9 cellular contexts compared by ENCODE assay signal in the genomic region with DNA sequence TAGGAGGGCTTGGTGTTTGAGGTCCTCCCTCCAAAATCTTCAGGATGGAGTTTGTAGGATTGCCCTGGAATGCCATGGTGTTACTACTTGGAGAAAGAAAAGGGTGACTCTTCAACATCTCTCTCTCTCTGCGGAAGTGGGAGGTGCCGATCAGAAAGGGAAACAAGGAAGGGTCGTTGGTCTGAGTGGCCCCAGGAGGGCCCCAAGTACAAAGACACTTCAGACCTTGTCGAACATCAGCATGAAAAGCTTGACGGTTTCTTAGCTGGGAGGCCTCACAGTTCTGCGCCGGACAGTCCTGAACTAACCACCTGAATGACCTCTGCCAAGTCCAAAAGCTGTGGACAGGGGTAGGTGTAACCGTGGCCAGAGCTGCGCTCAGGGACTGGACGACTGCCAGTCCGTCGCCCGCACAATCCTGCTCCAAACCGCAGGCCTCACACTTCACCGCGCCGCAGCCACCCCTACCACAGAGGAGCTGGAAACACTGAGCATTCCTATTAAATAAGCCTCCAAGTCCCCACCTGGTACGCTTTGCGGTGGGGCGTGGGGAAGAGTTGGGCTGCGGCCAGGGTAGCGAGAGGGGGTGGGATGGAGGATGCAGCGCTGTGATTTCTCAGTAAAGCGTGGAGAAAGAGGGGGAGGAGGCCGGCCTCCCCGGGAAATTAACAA. TPM values are rescaled to one million over a fixed set of nuclear protein-coding genes. Genes with fewer than 3 reads are reported as not detected.
DNase-seq lines count a peak whose midpoint lies in the region; ATAC-seq, FAIRE-seq and TF ChIP-seq lines count a peak whose summit lies in the region.
"Had no signal": no experiment of that assay in that cellular context is flagged by ENCODE, and none has a peak within 500 bp of the region (broad histone marks: within the 10 kb centered on the region; RNA-seq: fewer than 3 reads in every experiment).

No MANE protein-coding gene starts in this region.

- H3K4me1 Mint-ChIP-seq in astrocyte (ENCODE audit: low read depth, unreplicated experiment) = peaks cover 55% of the 10 kb centered on the region

- TF ChIP-seq RAD21 in A549 (conservative IDR thresholded peaks at IDR 0.05 in 1 of 2, IDR thresholded peaks at IDR 0.05 in 1 of 2) = no peak

- H2AFZ ChIP-seq in astrocyte (ENCODE audit: low read depth, low read length) = no peak overlapping the region

- no peak overlapping the region for H3K9ac ChIP-seq in astrocyte (ENCODE audit: low read length)

- no peak for TF ChIP-seq POLR2A in A549 (IDR thresholded peaks at IDR 0.05; ENCODE audit: low read length)
- no peak for TF ChIP-seq POLR2A in right lobe of liver (IDR thresholded peaks at IDR 0.05)

- ATAC-seq in A549 = peak in 1 of 2 experiments; percentile 17; a peak in 3 of 6 replicates
- ATAC-seq in right lobe of liver = peak; percentile 54 to 72 (median 63)
- no peak for ATAC-seq in GM19397 (IDR thresholded peaks at IDR 0.05; ENCODE audit: unreplicated experiment)
- no peak for ATAC-seq in foreskin keratinocyte
- ATAC-seq in GM19455 (IDR thresholded peaks at IDR 0.05; ENCODE audit: unreplicated experiment) = no peak

- H3K4me3 ChIP-seq in A549 = peak overlapping the region; percentile 48
- peak overlapping the region; percentile 35 for H3K4me3 ChIP-seq in H7 (ENCODE audit: insufficient read depth, low read depth, low read length)
- no peak overlapping the region for H3K4me3 ChIP-seq in astrocyte (ENCODE audit: insufficient read depth, low read depth, low read length)
- peak overlapping the region; percentile 5 to 21 (median 11) for H3K4me3 ChIP-seq in right lobe of liver

- intact Hi-C loops in right lobe of liver (cut with DNase I) = no loop called here

- H3K9me3 Mint-ChIP-seq in astrocyte (ENCODE audit: unreplicated experiment) = peaks cover 5% of the 10 kb centered on the region

- peaks cover 6% of the 10 kb centered on the region for H4K20me1 ChIP-seq in astrocyte (ENCODE audit: insufficient read depth, low read length)

- H3K4me1 ChIP-seq in A549 (peaks cover 3% of the 10 kb centered on the region; the same call in 1 of the 3 replicates), astrocyte (ENCODE audit: insufficient read depth, low read length) (peaks cover 22% of the 10 kb centered on the region), right lobe of liver (peaks cover 0 to 31% (median 10%) of the 10 kb centered on the region in 4 donors), foreskin keratinocyte (no peaks in the 10 kb centered on the region)

- H3K27ac ChIP-seq in A549 (no peak overlapping the region), astrocyte (ENCODE audit: low read depth, low read length) (no peak overlapping the region), right lobe of liver (no peak overlapping the region), foreskin keratinocyte (no peak overlapping the region)
- H3K27ac ChIP-seq: skin epidermis had no signal

- TF ChIP-seq CTCF in A549 (IDR thresholded peaks at IDR 0.05) (no peak), astrocyte (IDR thresholded peaks at IDR 0.05; ENCODE audit: insufficient read depth, low read depth, low read length) (no peak), right lobe of liver (IDR thresholded peaks at IDR 0.05) (no peak), foreskin keratinocyte (conservative IDR thresholded peaks at IDR 0.05) (no peak)

- no peaks in the 10 kb centered on the region for H3K79me2 ChIP-seq in astrocyte (ENCODE audit: insufficient read depth, low read length)

- peak overlapping the region; percentile 26 for H3K27ac Mint-ChIP-seq in astrocyte (ENCODE audit: unreplicated experiment)

- 46% methylated on average over 24 of the region's 26 CpGs for WGBS in A549 (ENCODE audit: missing lambda C conversion rate)
- 0% methylated on average over 7 of the region's 26 CpGs for WGBS in right lobe of liver (ENCODE audit: insufficient coverage, low coverage, low lambda C conversion rate, missing lambda C conversion rate)

- POLR2A ChIA-PET in A549 (lab: Yijun Ruan, JAX) = no interaction called here

- no peaks in the 10 kb centered on the region for H3K36me3 Mint-ChIP-seq in astrocyte (ENCODE audit: low read depth, unreplicated experiment)

- FAIRE-seq in A549 (lab: Jason Lieb, UNC) (no peak), astrocyte (lab: Jason Lieb, UNC) (no peak)

- H3K27me3 Mint-ChIP-seq in astrocyte (ENCODE audit: low read depth, unreplicated experiment) = peaks cover 47% of the 10 kb centered on the region

- CTCF ChIA-PET in A549 (lab: Yijun Ruan, JAX) = interaction anchor here (2.0 kb wide), 1 partner anchor 169 kb away, joined by 7 read pairs; no protein-coding TSS in a partner anchor

- no peak for DNase-seq in A549 (ENCODE audit: low read depth in 1 of 2, low spot score in 1 of 2)
- peak; percentile 63 for DNase-seq in H7
- peak; percentile 54 for DNase-seq in astrocyte (ENCODE audit: low read depth)
- DNase-seq in right lobe of liver = peak in 1 of 3 donors; percentile 53
- no peak for DNase-seq in foreskin keratinocyte
- DNase-seq in NK-92 (lab: John Stamatoyannopoulos, UW; ENCODE audit: unreplicated experiment) = no peak

- H3K9me3 ChIP-seq in A549 (no peaks in the 10 kb centered on the region), astrocyte (ENCODE audit: insufficient read depth, low read depth, low read length) (no peaks in the 10 kb centered on the region), right lobe of liver (no peaks in the 10 kb centered on the region)

- H3K27me3 ChIP-seq in H7 (ENCODE audit: control insufficient read depth, insufficient read depth, low read length) = peaks cover 100% of the 10 kb centered on the region
- H3K27me3 ChIP-seq in astrocyte (ENCODE audit: insufficient read depth, low read length) = peaks cover 91% of the 10 kb centered on the region
- peaks cover 0 to 38% of the 10 kb centered on the region in 2 donors for H3K27me3 ChIP-seq in right lobe of liver
- H3K27me3 ChIP-seq in foreskin keratinocyte = peaks cover 100% of the 10 kb centered on the region

- H3K36me3 ChIP-seq in H7 (replicated peaks; ENCODE audit: control insufficient read depth, insufficient read depth, low read length) (no peaks in the 10 kb centered on the region), astrocyte (ENCODE audit: insufficient read depth, low read length) (no peaks in the 10 kb centered on the region), right lobe of liver (no peaks in the 10 kb centered on the region)

- peak overlapping the region; percentile 72 for H3K4me3 Mint-ChIP-seq in astrocyte (ENCODE audit: unreplicated experiment)

- TF ChIP-seq EP300 in A549 (IDR thresholded peaks at IDR 0.05) = no peak

- H3K4me2 ChIP-seq in A549 (peak overlapping the region; percentile 88), astrocyte (ENCODE audit: low read length) (peak overlapping the region; percentile 84)

TF ChIP-seq in A549, 52 proteins besides CTCF, POLR2A, EP300 and RAD21 (continues in another document):
- TF ChIP-seq FOSL2 (IDR thresholded peaks at IDR 0.05) (no peak), FOSL2 (CRISPR knock-in tag; IDR thresholded peaks at IDR 0.05) (no peak), CHD4 (IDR thresholded peaks at IDR 0.05; ENCODE audit: borderline replicate concordance) (no peak), HDAC2 (IDR thresholded peaks at IDR 0.05) (no peak), SREBF2 (IDR thresholded peaks at IDR 0.05) (no peak), KDM1A (IDR thresholded peaks at IDR 0.05; ENCODE audit: low read depth) (no peak), RARB (CRISPR knock-in tag; IDR thresholded peaks at IDR 0.05) (no peak), TFCP2L1 (CRISPR knock-in tag; IDR thresholded peaks at IDR 0.05) (no peak), MAZ (IDR thresholded peaks at IDR 0.05; ENCODE audit: borderline replicate concordance, low read depth, low read length) (no peak), NFE2L2 (conservative IDR thresholded peaks at IDR 0.05; ENCODE audit: low read length) (no peak), CEBPB (IDR thresholded peaks at IDR 0.05) (no peak)
- TF ChIP-seq, protein P1, sequence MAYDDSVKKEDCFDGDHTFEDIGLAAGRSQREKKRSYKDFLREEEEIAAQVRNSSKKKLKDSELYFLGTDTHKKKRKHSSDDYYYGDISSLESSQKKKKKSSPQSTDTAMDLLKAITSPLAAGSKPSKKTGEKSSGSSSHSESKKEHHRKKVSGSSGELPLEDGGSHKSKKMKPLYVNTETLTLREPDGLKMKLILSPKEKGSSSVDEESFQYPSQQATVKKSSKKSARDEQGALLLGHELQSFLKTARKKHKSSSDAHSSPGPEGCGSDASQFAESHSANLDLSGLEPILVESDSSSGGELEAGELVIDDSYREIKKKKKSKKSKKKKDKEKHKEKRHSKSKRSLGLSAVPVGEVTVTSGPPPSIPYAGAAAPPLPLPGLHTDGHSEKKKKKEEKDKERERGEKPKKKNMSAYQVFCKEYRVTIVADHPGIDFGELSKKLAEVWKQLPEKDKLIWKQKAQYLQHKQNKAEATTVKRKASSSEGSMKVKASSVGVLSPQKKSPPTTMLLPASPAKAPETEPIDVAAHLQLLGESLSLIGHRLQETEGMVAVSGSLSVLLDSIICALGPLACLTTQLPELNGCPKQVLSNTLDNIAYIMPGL (CRISPR knock-in tag; IDR thresholded peaks at IDR 0.05; ENCODE audit: borderline replicate concordance) = no peak

RNA-seq across cellular contexts. Expression of gene GSX2, which starts 0.5 kb away (rescaled TPM):
- polyA plus RNA-seq in A549 (2011; rRNA removed) (not detected in 2 replicates), A549 (2017; fragmentation: RNase III; extraction: RNeasy Plus Mini Kit Qiagen cat#74134 plus additional on column Dnase treatment) (not detected in 3 replicates), foreskin keratinocyte (not detected in 2 replicates)
- polyA plus RNA-seq in A549 (2012; cell fraction: cytosol; rRNA removed) = not detected in 2 replicates
- polyA plus RNA-seq in A549 (2012; cell fraction: nucleus; rRNA removed) = not detected in 2 replicates
- polyA minus RNA-seq in A549 (2011; rRNA and poly(A)+ RNA removed) = not detected in 2 replicates
- 0.07 and 1.4 TPM in 2 replicates for total RNA-seq in H7 (2014; rRNA removed; shearing (Covaris generic))
- total RNA-seq in astrocyte (1.1 and 1.7 TPM in 2 replicates), right lobe of liver (not detected), foreskin keratinocyte (not detected in 2 replicates)

RNA-seq across cellular contexts. Expression of gene CHIC2, which starts 35.0 kb away (rescaled TPM):
- polyA plus RNA-seq in A549 (2011; rRNA removed) = 6.3 and 10.1 TPM in 2 replicates
- polyA plus RNA-seq in A549 (2012; cell fraction: cytosol; rRNA removed) = 4.9 and 6.1 TPM in 2 replicates
- polyA plus RNA-seq in A549 (2012; cell fraction: nucleus; rRNA removed) = 2.8 and 3.6 TPM in 2 replicates
- 5.9 to 6.3 TPM (median 6.2 TPM) in 3 replicates for polyA plus RNA-seq in A549 (2017; fragmentation: RNase III; extraction: RNeasy Plus Mini Kit Qiagen cat#74134 plus additional on column Dnase treatment)
- 3.4 and 3.8 TPM in 2 replicates for polyA minus RNA-seq in A549 (2011; rRNA and poly(A)+ RNA removed)
- 14.4 and 18.2 TPM in 2 replicates for total RNA-seq in H7 (2014; rRNA removed; shearing (Covaris generic))
- 38.2 and 40.6 TPM in 2 replicates for total RNA-seq in astrocyte
- 10 to 100 TPM in 4 of 6 experiments, 1 to 10 TPM in 2; 8.4 to 22.9 (median 15.3) TPM for total RNA-seq in right lobe of liver
- total RNA-seq in foreskin keratinocyte = 21.8 and 22.4 TPM in 2 replicates
- 14.7 and 16.8 TPM in 2 replicates for polyA plus RNA-seq in foreskin keratinocyte

Comparison
In these comparisons a context has a peak if more than half of its experiments do, and no peak if none do; other contexts are left out.
1. ATAC-seq: peak in right lobe of liver (4 of 4); none in GM19397 (single experiment), foreskin keratinocyte (single experiment) and GM19455 (single experiment).
2. DNase-seq: peak in H7 (single experiment) and astrocyte (single experiment); none in A549 (0 of 2), foreskin keratinocyte (0 of 2) and NK-92 (single experiment).